In the genomic region with DNA sequence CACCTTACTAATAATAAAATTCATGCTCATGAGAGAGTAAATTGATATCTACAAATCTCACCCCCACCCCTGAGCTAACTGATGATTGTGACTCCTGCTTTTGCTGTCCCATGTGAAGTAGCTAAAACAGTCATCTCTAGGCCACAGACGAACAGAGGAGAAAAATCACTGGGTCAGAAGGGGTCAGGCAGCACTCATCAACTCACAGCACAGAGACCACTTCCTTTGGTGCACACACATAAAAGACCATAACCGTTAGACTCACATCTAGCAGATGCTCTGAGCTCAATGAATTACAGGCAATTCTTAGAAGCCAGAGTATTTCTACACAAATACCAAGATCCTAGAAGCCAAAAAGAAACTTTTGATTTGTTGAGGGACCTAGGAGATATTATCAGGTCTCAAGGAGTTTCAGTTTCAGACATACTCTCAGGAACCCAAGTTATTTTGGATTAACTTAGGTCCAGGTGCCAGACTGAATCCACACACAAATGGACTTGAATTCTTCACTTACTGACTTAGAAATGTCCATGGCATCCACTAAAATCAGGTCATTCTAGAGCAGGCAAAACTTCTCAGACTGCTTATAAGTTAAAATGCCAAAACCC, we compare ENCODE assay signal across 10 cellular contexts.
A peak's percentile ranks its signal among the peaks of the same experiment; 100 is the strongest.
DNase-seq lines count a peak whose midpoint lies in the region; ATAC-seq and FAIRE-seq lines count a peak whose summit lies in the region.
"Had no signal": no experiment of that assay in that cellular context is flagged by ENCODE, and none has a peak within 500 bp of the region (broad histone marks: within the 10 kb centered on the region; RNA-seq: fewer than 3 reads in every experiment).

No MANE protein-coding gene starts in this region.

- H3K27ac Mint-ChIP-seq in activated CD8-positive, alpha-beta T cell treated with anti-CD3 and anti-CD28 coated beads, Interleukin-2, amount 10 ng/mL, durations not matched to agents 7 days and 5 days, result peak overlapping the region; percentile 94

- ATAC-seq in GM21381 (IDR thresholded peaks at IDR 0.05; ENCODE audit: unreplicated experiment) (peak; percentile 76), HG03135 (IDR thresholded peaks at IDR 0.05; ENCODE audit: unreplicated experiment) (peak; percentile 92)
- ATAC-seq in activated CD8-positive, alpha-beta T cell treated with anti-CD3 and anti-CD28 coated beads, Interleukin-2, amount 10 ng/mL, durations not matched to agents 7 days and 5 days, result peak; percentile 98

- peak; percentile 75 for FAIRE-seq in GM18507 (lab: Jason Lieb, UNC)

- H3K4me1 Mint-ChIP-seq in activated CD8-positive, alpha-beta T cell treated with anti-CD3 and anti-CD28 coated beads, Interleukin-2, amount 10 ng/mL, durations not matched to agents 7 days and 5 days (ENCODE audit: low read depth), result peaks cover 73% of the 10 kb centered on the region

- DNase-seq in GM18507 (ENCODE audit: extremely low spot score, insufficient read length, low read depth) (no peak), HuH-7 (ENCODE audit: low spot score) (no peak), LoVo (ENCODE audit: low spot score) (no peak), CD1c-positive myeloid dendritic cell (ENCODE audit: extremely low spot score) (no peak), midbrain (lab: John Stamatoyannopoulos, UW) (no peak)
- peak; percentile 80 for DNase-seq in activated CD8-positive, alpha-beta T cell treated with anti-CD3 and anti-CD28 coated beads, Interleukin-2, amount 10 ng/mL, durations not matched to agents 7 days and 5 days
- DNase-seq: dorsolateral prefrontal cortex had no signal

- CTCF ChIA-PET in activated CD8-positive, alpha-beta T cell treated with anti-CD3 and anti-CD28 coated beads, Interleukin-2, amount 10 ng/mL, durations not matched to agents 7 days and 5 days (lab: Charles Lee), result interaction anchor here (0.7 to 1.4 kb wide), 17 partner anchors 8 to 446 kb away, joined by 3 to 13 read pairs (median 4); a partner anchor contains a TSS

- peak overlapping the region; percentile 67 for H3K4me3 Mint-ChIP-seq in activated CD8-positive, alpha-beta T cell treated with anti-CD3 and anti-CD28 coated beads, Interleukin-2, amount 10 ng/mL, durations not matched to agents 7 days and 5 days
- H3K4me3 Mint-ChIP-seq: neural crest cell had no signal

- peaks cover 34% of the 10 kb centered on the region for H3K9me3 Mint-ChIP-seq in activated CD8-positive, alpha-beta T cell treated with anti-CD3 and anti-CD28 coated beads, Interleukin-2, amount 10 ng/mL, durations not matched to agents 7 days and 5 days (ENCODE audit: insufficient read depth)

- peaks cover 51% of the 10 kb centered on the region for H3K36me3 Mint-ChIP-seq in activated CD8-positive, alpha-beta T cell treated with anti-CD3 and anti-CD28 coated beads, Interleukin-2, amount 10 ng/mL, durations not matched to agents 7 days and 5 days (ENCODE audit: low read depth)

- POLR2A ChIA-PET in activated CD8-positive, alpha-beta T cell treated with anti-CD3 and anti-CD28 coated beads, Interleukin-2, amount 10 ng/mL, durations not matched to agents 7 days and 5 days (lab: Charles Lee), result interaction anchor here (1.0 to 1.2 kb wide), 2 partner anchors 26 to 65 kb away, joined by 3 to 10 read pairs; a partner anchor contains a TSS

- peaks cover 3% of the 10 kb centered on the region for H3K27me3 Mint-ChIP-seq in activated CD8-positive, alpha-beta T cell treated with anti-CD3 and anti-CD28 coated beads, Interleukin-2, amount 10 ng/mL, durations not matched to agents 7 days and 5 days (ENCODE audit: low read depth)
